ENCODE assay signal across 9 cellular contexts in genomic region chr3:142976621-142977398, GRCh38. TPM values are rescaled to one million over a fixed set of nuclear protein-coding genes. Genes with fewer than 3 reads are reported as not detected.
DNase-seq lines count a peak whose midpoint lies in the region; ATAC-seq lines count a peak whose summit lies in the region.
"Had no signal": no experiment of that assay in that cellular context is flagged by ENCODE, and none has a peak within 500 bp of the region (broad histone marks: within the 10 kb centered on the region; RNA-seq: fewer than 3 reads in every experiment).

No MANE protein-coding gene starts in this region.

- no peaks in the 10 kb centered on the region for H3K36me3 Mint-ChIP-seq in activated CD8-positive, alpha-beta memory T cell treated with anti-CD3 and anti-CD28 coated beads, Interleukin-2, amount 10 ng/mL, durations not matched to agents 7 days and 5 days

- no peaks in the 10 kb centered on the region for H3K9me3 Mint-ChIP-seq in activated CD8-positive, alpha-beta memory T cell treated with anti-CD3 and anti-CD28 coated beads, Interleukin-2, amount 10 ng/mL, durations not matched to agents 7 days and 5 days (ENCODE audit: low read depth)

- H3K4me3 ChIP-seq in skeletal muscle cell (ENCODE audit: low read depth, low read length): no peak overlapping the region
- H3K4me3 ChIP-seq: cardiac muscle cell had no signal

- no peak overlapping the region for H3K4me3 Mint-ChIP-seq in activated CD8-positive, alpha-beta memory T cell treated with anti-CD3 and anti-CD28 coated beads, Interleukin-2, amount 10 ng/mL, durations not matched to agents 7 days and 5 days

- ATAC-seq in Right ventricle myocardium inferior (peak; percentile 80), GM21381 (IDR thresholded peaks at IDR 0.05; ENCODE audit: unreplicated experiment) (no peak)
- no peak for ATAC-seq in activated CD8-positive, alpha-beta memory T cell treated with anti-CD3 and anti-CD28 coated beads, Interleukin-2, amount 10 ng/mL, durations not matched to agents 7 days and 5 days

- H3K27me3 Mint-ChIP-seq in activated CD8-positive, alpha-beta memory T cell treated with anti-CD3 and anti-CD28 coated beads, Interleukin-2, amount 10 ng/mL, durations not matched to agents 7 days and 5 days: peaks cover 41% of the 10 kb centered on the region

- intact Hi-C loops in Right ventricle myocardium inferior (cut with DNase I): loop anchor here (5.0 kb wide), 1 partner anchor 90 kb away; the partner anchor contains the start of gene PCOLCE2

- no peak overlapping the region for H3K27ac Mint-ChIP-seq in activated CD8-positive, alpha-beta memory T cell treated with anti-CD3 and anti-CD28 coated beads, Interleukin-2, amount 10 ng/mL, durations not matched to agents 7 days and 5 days

- CTCF ChIA-PET in activated CD8-positive, alpha-beta memory T cell treated with anti-CD3 and anti-CD28 coated beads, Interleukin-2, amount 10 ng/mL, durations not matched to agents 7 days and 5 days (lab: Charles Lee): interaction anchor here (0.9 kb wide), 1 partner anchor 8 kb away, joined by 3 read pairs; no protein-coding TSS in a partner anchor

- DNase-seq in H4 (ENCODE audit: low spot score) (peak; percentile 97), SKM-1 treated with dmso at 0.1 percent for 144 hours (lab: John Stamatoyannopoulos, UW; ENCODE audit: unreplicated experiment) (peak; percentile 58), Right ventricle myocardium inferior (ENCODE audit: missing footprints) (peak; percentile 91), skeletal muscle cell (ENCODE audit: low read depth) (peak; percentile 85), superior temporal gyrus (ENCODE audit: extremely low spot score) (no peak), ecto neural progenitor cell (ENCODE audit: low spot score) (no peak)
- no peak for DNase-seq in activated CD8-positive, alpha-beta memory T cell treated with anti-CD3 and anti-CD28 coated beads, Interleukin-2, amount 10 ng/mL, durations not matched to agents 7 days and 5 days

- H3K4me1 Mint-ChIP-seq in activated CD8-positive, alpha-beta memory T cell treated with anti-CD3 and anti-CD28 coated beads, Interleukin-2, amount 10 ng/mL, durations not matched to agents 7 days and 5 days: no peaks in the 10 kb centered on the region

RNA-seq across cellular contexts. Expression of gene PAQR9, which starts 13.3 kb away (rescaled TPM):
- total RNA-seq in H4 (2014; rRNA removed; shearing (Covaris generic)): 0.21 TPM in 1 of 2 replicates, not detected in the other
- total RNA-seq in Right ventricle myocardium inferior: 13.7 TPM
- not detected for total RNA-seq in activated CD8-positive, alpha-beta memory T cell treated with anti-CD3 and anti-CD28 coated beads, Interleukin-2, amount 10 ng/mL, durations not matched to agents 7 days and 5 days

RNA-seq across cellular contexts. Expression of gene U2SURP, which starts 24.6 kb away (rescaled TPM):
- 61.7 and 90.0 TPM in 2 replicates for total RNA-seq in H4 (2014; rRNA removed; shearing (Covaris generic))
- 41.9 TPM for total RNA-seq in Right ventricle myocardium inferior
- 100 to 1,000 TPM; 155 to 163 TPM for total RNA-seq in activated CD8-positive, alpha-beta memory T cell treated with anti-CD3 and anti-CD28 coated beads, Interleukin-2, amount 10 ng/mL, durations not matched to agents 7 days and 5 days

Comparison
In these comparisons a context has a peak if more than half of its experiments do, and no peak if none do; other contexts are left out.
1. DNase-seq: peak in H4 (single experiment), SKM-1 treated with dmso at 0.1 percent for 144 hours (single experiment), Right ventricle myocardium inferior (single experiment) and skeletal muscle cell (single experiment); none in superior temporal gyrus (single experiment), ecto neural progenitor cell (single experiment) and activated CD8-positive, alpha-beta memory T cell treated with anti-CD3 and anti-CD28 coated beads, Interleukin-2, amount 10 ng/mL, durations not matched to agents 7 days and 5 days (single experiment).
2. RNA of gene PAQR9, which starts 13.3 kb away (total RNA-seq): 13.7 TPM in Right ventricle myocardium inferior (single experiment); 0.21 TPM in H4 and not detected in activated CD8-positive, alpha-beta memory T cell treated with anti-CD3 and anti-CD28 coated beads, Interleukin-2, amount 10 ng/mL, durations not matched to agents 7 days and 5 days; every median in the first group is over 10 times any median in the second.